ENCODE assay signal across 8 cellular contexts in genomic region chr9:97598461-97599288, GRCh38. TPM values are rescaled to one million over a fixed set of nuclear protein-coding genes. Genes with fewer than 3 reads are reported as not detected.
DNase-seq lines count a peak whose midpoint lies in the region; ATAC-seq and TF ChIP-seq lines count a peak whose summit lies in the region.

No MANE protein-coding gene starts in this region.

- no peaks in the 10 kb centered on the region for H3K27me3 ChIP-seq in CD4-positive, CD25-positive, alpha-beta regulatory T cell (ENCODE audit: control insufficient read depth, insufficient read depth, low read length)
- H3K27me3 ChIP-seq in colonic mucosa: no peaks in the 10 kb centered on the region

- peak overlapping the region; percentile 27 for H3K4me3 ChIP-seq in CD4-positive, CD25-positive, alpha-beta regulatory T cell (ENCODE audit: low read depth, low read length)
- no peak overlapping the region for H3K4me3 ChIP-seq in colonic mucosa
- no peak overlapping the region for H3K4me3 ChIP-seq in lower leg skin (ENCODE audit: low read depth, poor library complexity, severe bottlenecking)

- H3K27ac ChIP-seq in CD4-positive, CD25-positive, alpha-beta regulatory T cell (ENCODE audit: insufficient read depth, low read length, poor library complexity, severe bottlenecking): no peak overlapping the region
- no peak overlapping the region for H3K27ac ChIP-seq in colonic mucosa

- peak; percentile 76 for TF ChIP-seq CTCF in colonic mucosa (IDR thresholded peaks at IDR 0.05)
- no peak for TF ChIP-seq CTCF in lower leg skin (IDR thresholded peaks at IDR 0.05)

- DNase-seq in CD4-positive, CD25-positive, alpha-beta regulatory T cell: peak; percentile 46 to 89 (median 74)
- DNase-seq in NCI-H524 treated with DMSO at 0.1 percent for 48 hours (lab: John Stamatoyannopoulos, UW) (peak; percentile 43), colonic mucosa (peak; percentile 83), lower leg skin (ENCODE audit: low spot score in 2 of 2) (peak; percentile 72 to 90)
- peak; percentile 93 for DNase-seq in activated CD4-positive, alpha-beta T cell treated with anti-CD3 and anti-CD28 coated beads, Interleukin-2, amount 10 ng/mL, durations not matched to agents 24 days and 14 days
- DNase-seq in stimulated activated CD4-positive, alpha-beta T cell treated with anti-CD3 and anti-CD28 coated beads, TNF-alpha, amount 100 ng/mL, for 4 hours (ENCODE audit: low read depth in 3 of 3): peak; percentile 30 to 33 (median 32)

- WGBS in lower leg skin, 2 donors: 26 to 31% methylated on average over 11 of the region's 11 CpGs

- intact Hi-C loops in activated CD4-positive, alpha-beta T cell treated with anti-CD3 and anti-CD28 coated beads, Interleukin-2, amount 10 ng/mL, durations not matched to agents 24 days and 14 days (cut with micrococcal nuclease): loop anchor here (1.0 to 5.0 kb wide), 4 partner anchors 130 to 741 kb away; no protein-coding TSS in a partner anchor
- intact Hi-C loops in colonic mucosa (cut with DNase I): loop anchor here (5.0 kb wide), 1 partner anchor 131 kb away; no protein-coding TSS in a partner anchor
- intact Hi-C loops in lower leg skin (cut with DNase I; ENCODE audit: low total_unique reads): no loop called here

- peaks cover 0 to under 1% (median 0%) of the 10 kb centered on the region in 7 donors for H3K9me3 Mint-ChIP-seq in CD4-positive, CD25-positive, alpha-beta regulatory T cell
- H3K9me3 Mint-ChIP-seq in activated CD4-positive, alpha-beta T cell treated with anti-CD3 and anti-CD28 coated beads, Interleukin-2, amount 10 ng/mL, durations not matched to agents 24 days and 14 days: no peaks in the 10 kb centered on the region

- peaks cover 3% of the 10 kb centered on the region for H3K4me1 ChIP-seq in CD4-positive, CD25-positive, alpha-beta regulatory T cell (ENCODE audit: control insufficient read depth, insufficient read depth, low read length, poor library complexity, severe bottlenecking)
- no peaks in the 10 kb centered on the region for H3K4me1 ChIP-seq in colonic mucosa

- peaks cover 25% of the 10 kb centered on the region for H3K36me3 Mint-ChIP-seq in CD4-positive, CD25-positive, alpha-beta regulatory T cell
- H3K36me3 Mint-ChIP-seq in activated CD4-positive, alpha-beta T cell treated with anti-CD3 and anti-CD28 coated beads, Interleukin-2, amount 10 ng/mL, durations not matched to agents 24 days and 14 days (ENCODE audit: low read depth): peaks cover 22% of the 10 kb centered on the region

- no peak for TF ChIP-seq POLR2A in lower leg skin (IDR thresholded peaks at IDR 0.05)

- H3K4me1 Mint-ChIP-seq in CD4-positive, CD25-positive, alpha-beta regulatory T cell: peaks cover 6 to 8% (median 7%) of the 10 kb centered on the region in 4 donors
- H3K4me1 Mint-ChIP-seq in activated CD4-positive, alpha-beta T cell treated with anti-CD3 and anti-CD28 coated beads, Interleukin-2, amount 10 ng/mL, durations not matched to agents 24 days and 14 days: peaks cover 8% of the 10 kb centered on the region

- peak; percentile 81 to 89 for ATAC-seq in CD4-positive, CD25-positive, alpha-beta regulatory T cell (ENCODE audit: low read depth in 2 of 2)
- ATAC-seq in GM19372 (IDR thresholded peaks at IDR 0.05; ENCODE audit: low read depth, unreplicated experiment) (peak; percentile 89), HG03460 (IDR thresholded peaks at IDR 0.05; ENCODE audit: unreplicated experiment) (peak; percentile 87)

- no peak overlapping the region for H3K9ac ChIP-seq in colonic mucosa (ENCODE audit: low read depth in 2 of 2, low read length in 2 of 2)

- H3K9me3 ChIP-seq in CD4-positive, CD25-positive, alpha-beta regulatory T cell (ENCODE audit: control insufficient read depth in 2 of 2, low read length in 2 of 2): no peaks in the 10 kb centered on the region
- no peaks in the 10 kb centered on the region for H3K9me3 ChIP-seq in colonic mucosa

- H3K4me3 Mint-ChIP-seq in CD4-positive, CD25-positive, alpha-beta regulatory T cell: peak overlapping the region in 3 of 4 donors; percentile 39 to 76 (median 48)
- peak overlapping the region; percentile 38 for H3K4me3 Mint-ChIP-seq in activated CD4-positive, alpha-beta T cell treated with anti-CD3 and anti-CD28 coated beads, Interleukin-2, amount 10 ng/mL, durations not matched to agents 24 days and 14 days

- H3K27ac Mint-ChIP-seq in CD4-positive, CD25-positive, alpha-beta regulatory T cell: peak overlapping the region in 1 of 3 donors; percentile 14
- no peak overlapping the region for H3K27ac Mint-ChIP-seq in activated CD4-positive, alpha-beta T cell treated with anti-CD3 and anti-CD28 coated beads, Interleukin-2, amount 10 ng/mL, durations not matched to agents 24 days and 14 days

- H3K27me3 Mint-ChIP-seq in CD4-positive, CD25-positive, alpha-beta regulatory T cell: no peaks in the 10 kb centered on the region
- H3K27me3 Mint-ChIP-seq in activated CD4-positive, alpha-beta T cell treated with anti-CD3 and anti-CD28 coated beads, Interleukin-2, amount 10 ng/mL, durations not matched to agents 24 days and 14 days: peaks cover 2% of the 10 kb centered on the region

- H3K36me3 ChIP-seq in CD4-positive, CD25-positive, alpha-beta regulatory T cell (ENCODE audit: control insufficient read depth, insufficient read depth, low read length): peaks cover 36% of the 10 kb centered on the region
- no peaks in the 10 kb centered on the region for H3K36me3 ChIP-seq in colonic mucosa

RNA-seq across cellular contexts. Expression of gene TSTD2, which starts 34.5 kb away (rescaled TPM):
- total RNA-seq in CD4-positive, CD25-positive, alpha-beta regulatory T cell: 21.5 TPM
- polyA plus RNA-seq in CD4-positive, CD25-positive, alpha-beta regulatory T cell: 10 to 100 TPM in 1 of 4 donors, 1 to 10 TPM in 3; 5.5 to 13.3 (median 9.1) TPM
- 17.1 and 17.7 TPM in 2 replicates for total RNA-seq in activated CD4-positive, alpha-beta T cell treated with anti-CD3 and anti-CD28 coated beads, Interleukin-2, amount 10 ng/mL, durations not matched to agents 24 days and 14 days
- total RNA-seq in colonic mucosa: 10 to 100 TPM; 14.7 to 17.5 TPM
- 10 to 100 TPM; 10.1 to 15.4 (median 13.2) TPM for total RNA-seq in lower leg skin

RNA-seq across cellular contexts. Expression of gene NCBP1, which starts 34.9 kb away (rescaled TPM):
- total RNA-seq in CD4-positive, CD25-positive, alpha-beta regulatory T cell: 47.4 TPM
- polyA plus RNA-seq in CD4-positive, CD25-positive, alpha-beta regulatory T cell: 10 to 100 TPM; 18.0 to 30.1 (median 21.5) TPM
- 48.9 and 51.4 TPM in 2 replicates for total RNA-seq in activated CD4-positive, alpha-beta T cell treated with anti-CD3 and anti-CD28 coated beads, Interleukin-2, amount 10 ng/mL, durations not matched to agents 24 days and 14 days
- total RNA-seq in colonic mucosa: 10 to 100 TPM; 30.3 to 48.2 TPM
- 10 to 100 TPM in 3 of 4 donors, 1 to 10 TPM in 1; 9.7 to 17.2 (median 11.5) TPM for total RNA-seq in lower leg skin

Comparison
In these comparisons a context has a peak if more than half of its experiments do, and no peak if none do; other contexts are left out.
1. DNase-seq: peak in every context shown above with its lines; median percentile 93 in activated CD4-positive, alpha-beta T cell treated with anti-CD3 and anti-CD28 coated beads, Interleukin-2, amount 10 ng/mL, durations not matched to agents 24 days and 14 days; 83 in colonic mucosa; 81 in lower leg skin; 74 in CD4-positive, CD25-positive, alpha-beta regulatory T cell; 43 in NCI-H524 treated with DMSO at 0.1 percent for 48 hours; 32 in stimulated activated CD4-positive, alpha-beta T cell treated with anti-CD3 and anti-CD28 coated beads, TNF-alpha, amount 100 ng/mL, for 4 hours.